ENCODE assay signal across 12 cellular contexts in genomic region chr10:13660545-13660920, GRCh38.
DNase-seq lines count a peak whose midpoint lies in the region; ATAC-seq and TF ChIP-seq lines count a peak whose summit lies in the region.
"Had no signal": no experiment of that assay in that cellular context is flagged by ENCODE, and none has a peak within 500 bp of the region (broad histone marks: within the 10 kb centered on the region; RNA-seq: fewer than 3 reads in every experiment).

No MANE protein-coding gene starts in this region.

- ATAC-seq in GM18867 (IDR thresholded peaks at IDR 0.05; ENCODE audit: unreplicated experiment) (peak; percentile 27), lower lobe of right lung (peak; percentile 2 to 20), HG03097 (IDR thresholded peaks at IDR 0.05; ENCODE audit: low FRiP score, unreplicated experiment) (no peak), GM18505 (IDR thresholded peaks at IDR 0.05; ENCODE audit: unreplicated experiment) (no peak)

- H3K4me3 ChIP-seq in lower lobe of right lung: no peak overlapping the region

- no peaks in the 10 kb centered on the region for H3K9me3 Mint-ChIP-seq in brain
- H3K9me3 Mint-ChIP-seq: CD4-positive, alpha-beta T cell; central memory CD8-positive, alpha-beta T cell; mesothelial cell of epicardium had no signal

- intact Hi-C loops in lower lobe of right lung (cut with DNase I): no loop called here

- peaks cover 23% of the 10 kb centered on the region for H3K4me1 ChIP-seq in lower lobe of right lung

- H3K27ac ChIP-seq in lower lobe of right lung: no peak overlapping the region

- peaks cover 33% of the 10 kb centered on the region for H3K4me1 Mint-ChIP-seq in brain
- H3K4me1 Mint-ChIP-seq: central memory CD8-positive, alpha-beta T cell had no signal

- no peaks in the 10 kb centered on the region for H3K27me3 ChIP-seq in lower lobe of right lung (ENCODE audit: low read depth)

- peaks cover 77% of the 10 kb centered on the region for H3K36me3 Mint-ChIP-seq in brain

- TF ChIP-seq CTCF in brain (conservative IDR thresholded peaks at IDR 0.05): no peak
- TF ChIP-seq CTCF in lower lobe of right lung (IDR thresholded peaks at IDR 0.05): no peak

- peak overlapping the region; percentile 29 to 92 (median 88) for H3K27ac Mint-ChIP-seq in brain
- H3K27ac Mint-ChIP-seq: CD4-positive, alpha-beta T cell had no signal

- H3K27me3 Mint-ChIP-seq in brain: no peaks in the 10 kb centered on the region
- H3K27me3 Mint-ChIP-seq: CD4-positive, alpha-beta T cell; central memory CD8-positive, alpha-beta T cell had no signal

- DNase-seq in AG08395 (ENCODE audit: low spot score) (peak; percentile 43), lower lobe of right lung (no peak), HuH-7.5 (ENCODE audit: low spot score) (no peak), CD1c-positive myeloid dendritic cell (ENCODE audit: extremely low spot score) (no peak)
- DNase-seq: NCI-H187 treated with DMSO at 0.1 percent for 48 hours had no signal

- no peak overlapping the region for H3K4me3 Mint-ChIP-seq in brain
- H3K4me3 Mint-ChIP-seq: CD4-positive, alpha-beta T cell; central memory CD8-positive, alpha-beta T cell; mesothelial cell of epicardium had no signal

- H3K9me3 ChIP-seq in lower lobe of right lung: no peaks in the 10 kb centered on the region

- peaks cover 59% of the 10 kb centered on the region for H3K36me3 ChIP-seq in lower lobe of right lung

- TF ChIP-seq POLR2A in GM18505 (IDR thresholded peaks at IDR 0.05; ENCODE audit: borderline replicate concordance, extremely low read depth, insufficient read depth, insufficient read length): no peak

Comparison
In these comparisons a context has a peak if more than half of its experiments do, and no peak if none do; other contexts are left out.
1. ATAC-seq: peak in GM18867 (single experiment) and lower lobe of right lung (2 of 2); none in HG03097 (single experiment) and GM18505 (single experiment).